In genomic region chr2:180000434-180000833, GRCh38 we compare ENCODE assay signal across 15 cellular contexts. TPM values are rescaled to one million over a fixed set of nuclear protein-coding genes. Genes with fewer than 3 reads are reported as not detected.
A peak's percentile ranks its signal among the peaks of the same experiment; 100 is the strongest.
DNase-seq lines count a peak whose midpoint lies in the region; ATAC-seq, FAIRE-seq and TF ChIP-seq lines count a peak whose summit lies in the region.
"Had no signal": no experiment of that assay in that cellular context is flagged by ENCODE, and none has a peak within 500 bp of the region (broad histone marks: within the 10 kb centered on the region; RNA-seq: fewer than 3 reads in every experiment).

No MANE protein-coding gene starts in this region.

- H3K27ac ChIP-seq in K562 (ENCODE audit: extremely low read depth, low read depth, low read length): no peak overlapping the region
- H3K27ac ChIP-seq: parathyroid adenoma, RWPE1, spleen had no signal

- no TSS peak for BruUV-seq in K562 (replicated peaks; lab: Mats Ljungman, UMichigan)

- no peaks in the 10 kb centered on the region for H3K9me3 Mint-ChIP-seq in activated CD8-positive, alpha-beta T cell treated with anti-CD3 and anti-CD28 coated beads for 36 hours
- H3K9me3 Mint-ChIP-seq in activated CD8-positive, alpha-beta T cell treated with anti-CD3 and anti-CD28 coated beads, Interleukin-2, amount 10 ng/mL, durations not matched to agents 7 days and 5 days (ENCODE audit: insufficient read depth): no peaks in the 10 kb centered on the region
- no peaks in the 10 kb centered on the region for H3K9me3 Mint-ChIP-seq in stimulated activated effector memory CD8-positive, alpha-beta T cell treated with anti-CD3 and anti-CD28 coated beads, Interleukin-12 subunit alpha, Interleukin-12 subunit beta, amount 100 ng/mL, for 72 hours
- H3K9me3 Mint-ChIP-seq: activated T-helper 2 cell treated with anti-CD3 and anti-CD28 coated beads, Interferon-gamma antibody, Interleukin-2, Interleukin-4, amounts not matched to agents 10 μg/mL and 5 μg/mL and 100 μg/mL, durations not matched to agents 14 hours and 24 hours and 36 hours; HFFc6 had no signal

- FAIRE-seq in K562 (lab: Jason Lieb, UNC): no peak

- DNase-seq in activated CD8-positive, alpha-beta T cell treated with anti-CD3 and anti-CD28 coated beads for 36 hours: no peak
- no peak for DNase-seq in activated CD8-positive, alpha-beta T cell treated with anti-CD3 and anti-CD28 coated beads, Interleukin-2, amount 10 ng/mL, durations not matched to agents 7 days and 5 days
- DNase-seq in K562 (ENCODE audit: extremely low read depth in 1 of 4, low spot score in 3 of 4) (peak in 1 of 4 experiments; percentile 34), D341Med (ENCODE audit: low spot score) (no peak)
- no peak for DNase-seq in stimulated activated effector memory CD8-positive, alpha-beta T cell treated with anti-CD3 and anti-CD28 coated beads, Interleukin-12 subunit alpha, Interleukin-12 subunit beta, amount 100 ng/mL, for 72 hours (ENCODE audit: low spot score in 2 of 2)
- DNase-seq: head of caudate nucleus, HFFc6, NCI-H526 treated with DMSO at 0.1 percent for 48 hours, spleen had no signal

- no peak overlapping the region for H3K27ac Mint-ChIP-seq in activated CD8-positive, alpha-beta T cell treated with anti-CD3 and anti-CD28 coated beads for 36 hours
- no peak overlapping the region for H3K27ac Mint-ChIP-seq in activated CD8-positive, alpha-beta T cell treated with anti-CD3 and anti-CD28 coated beads, Interleukin-2, amount 10 ng/mL, durations not matched to agents 7 days and 5 days
- H3K27ac Mint-ChIP-seq in stimulated activated effector memory CD8-positive, alpha-beta T cell treated with anti-CD3 and anti-CD28 coated beads, Interleukin-12 subunit alpha, Interleukin-12 subunit beta, amount 100 ng/mL, for 72 hours: no peak overlapping the region
- H3K27ac Mint-ChIP-seq: activated T-helper 2 cell treated with anti-CD3 and anti-CD28 coated beads, Interferon-gamma antibody, Interleukin-2, Interleukin-4, amounts not matched to agents 10 μg/mL and 5 μg/mL and 100 μg/mL, durations not matched to agents 14 hours and 24 hours and 36 hours; HFFc6 had no signal

- H3K9ac ChIP-seq in K562 (ENCODE audit: insufficient read depth in 1 of 2, low read depth in 2 of 2, low read length in 2 of 2): no peak overlapping the region
- H3K9ac ChIP-seq: parathyroid adenoma had no signal

- H3K4me1 ChIP-seq in K562 (replicated peaks in 1 of 2; ENCODE audit: control insufficient read depth in 2 of 2, insufficient read depth in 2 of 2, low read length in 2 of 2): peaks cover 0 to 18% of the 10 kb centered on the region in 2 experiments; a peak in 4 of 5 replicates
- H3K4me1 ChIP-seq: parathyroid adenoma had no signal

- peak; percentile 62 for ATAC-seq in activated CD8-positive, alpha-beta T cell treated with anti-CD3 and anti-CD28 coated beads for 36 hours
- no peak for ATAC-seq in activated CD8-positive, alpha-beta T cell treated with anti-CD3 and anti-CD28 coated beads, Interleukin-2, amount 10 ng/mL, durations not matched to agents 7 days and 5 days
- peak; percentile 56 for ATAC-seq in HG03432 (IDR thresholded peaks at IDR 0.05; ENCODE audit: unreplicated experiment)
- peak; percentile 60 for ATAC-seq in K562
- peak; percentile 85 for ATAC-seq in stimulated activated effector memory CD8-positive, alpha-beta T cell treated with anti-CD3 and anti-CD28 coated beads, Interleukin-12 subunit alpha, Interleukin-12 subunit beta, amount 100 ng/mL, for 72 hours
- no peak for ATAC-seq in GM21528 (IDR thresholded peaks at IDR 0.05; ENCODE audit: low FRiP score, unreplicated experiment)
- no peak for ATAC-seq in GM21515 (IDR thresholded peaks at IDR 0.05; ENCODE audit: unreplicated experiment)

- H3K27me3 ChIP-seq in K562 (ENCODE audit: control insufficient read depth in 2 of 2, insufficient read depth in 2 of 2, low read length in 2 of 2): no peaks in the 10 kb centered on the region
- H3K27me3 ChIP-seq: spleen had no signal

- in situ Hi-C loops in K562 (cut with MboI): no loop called here

- H2AFZ ChIP-seq in K562 (ENCODE audit: low read depth, low read length): no peak overlapping the region
- H2AFZ ChIP-seq: parathyroid adenoma had no signal

- H3K36me3 ChIP-seq in K562 (ENCODE audit: control insufficient read depth, insufficient read depth, low read length): peaks cover 23% of the 10 kb centered on the region

- H3K79me2 ChIP-seq in K562 (ENCODE audit: control insufficient read depth, insufficient read depth, low read length): peaks cover 99% of the 10 kb centered on the region

- intact Hi-C loops in activated CD8-positive, alpha-beta T cell treated with anti-CD3 and anti-CD28 coated beads for 36 hours (cut with micrococcal nuclease): no loop called here
- intact Hi-C loops in K562 (cut with micrococcal nuclease): loop anchor here (10.0 kb wide), 2 partner anchors 1526 to 1894 kb away; partner anchors contain the start of genes FKBP7 and ITPRID2

- no peaks in the 10 kb centered on the region for H3K9me1 ChIP-seq in K562 (ENCODE audit: control insufficient read depth, insufficient read depth, low read length)

- no peaks in the 10 kb centered on the region for H3K9me3 ChIP-seq in K562 (replicated peaks; ENCODE audit: control insufficient read depth, insufficient read depth, low read depth, low read length)
- H3K9me3 ChIP-seq: spleen had no signal

- H3K36me3 Mint-ChIP-seq in activated CD8-positive, alpha-beta T cell treated with anti-CD3 and anti-CD28 coated beads for 36 hours (ENCODE audit: low read depth): peaks cover 20% of the 10 kb centered on the region
- H3K36me3 Mint-ChIP-seq in activated CD8-positive, alpha-beta T cell treated with anti-CD3 and anti-CD28 coated beads, Interleukin-2, amount 10 ng/mL, durations not matched to agents 7 days and 5 days (ENCODE audit: low read depth): peaks cover 3% of the 10 kb centered on the region
- peaks cover 35% of the 10 kb centered on the region for H3K36me3 Mint-ChIP-seq in stimulated activated effector memory CD8-positive, alpha-beta T cell treated with anti-CD3 and anti-CD28 coated beads, Interleukin-12 subunit alpha, Interleukin-12 subunit beta, amount 100 ng/mL, for 72 hours

- POLR2A ChIA-PET in activated CD8-positive, alpha-beta T cell treated with anti-CD3 and anti-CD28 coated beads for 36 hours (lab: Charles Lee): no interaction called here
- POLR2A ChIA-PET in activated CD8-positive, alpha-beta T cell treated with anti-CD3 and anti-CD28 coated beads, Interleukin-2, amount 10 ng/mL, durations not matched to agents 7 days and 5 days (lab: Charles Lee): no interaction called here
- POLR2A ChIA-PET in K562 (lab: Yijun Ruan, JAX): interaction anchor here (1.3 kb wide), 1 partner anchor 22 kb away, joined by 3 read pairs; no protein-coding TSS in a partner anchor

- TF ChIP-seq POLR2A in K562 (conservative IDR thresholded peaks at IDR 0.05): no peak

- H3K4me1 Mint-ChIP-seq in activated CD8-positive, alpha-beta T cell treated with anti-CD3 and anti-CD28 coated beads for 36 hours (ENCODE audit: low read depth): peaks cover 71% of the 10 kb centered on the region
- peaks cover 17% of the 10 kb centered on the region for H3K4me1 Mint-ChIP-seq in activated CD8-positive, alpha-beta T cell treated with anti-CD3 and anti-CD28 coated beads, Interleukin-2, amount 10 ng/mL, durations not matched to agents 7 days and 5 days (ENCODE audit: low read depth)
- H3K4me1 Mint-ChIP-seq in stimulated activated effector memory CD8-positive, alpha-beta T cell treated with anti-CD3 and anti-CD28 coated beads, Interleukin-12 subunit alpha, Interleukin-12 subunit beta, amount 100 ng/mL, for 72 hours: peaks cover 40% of the 10 kb centered on the region

- H3K4me3 Mint-ChIP-seq in activated CD8-positive, alpha-beta T cell treated with anti-CD3 and anti-CD28 coated beads for 36 hours: no peak overlapping the region
- H3K4me3 Mint-ChIP-seq in activated CD8-positive, alpha-beta T cell treated with anti-CD3 and anti-CD28 coated beads, Interleukin-2, amount 10 ng/mL, durations not matched to agents 7 days and 5 days: no peak overlapping the region
- H3K4me3 Mint-ChIP-seq in stimulated activated effector memory CD8-positive, alpha-beta T cell treated with anti-CD3 and anti-CD28 coated beads, Interleukin-12 subunit alpha, Interleukin-12 subunit beta, amount 100 ng/mL, for 72 hours: no peak overlapping the region
- H3K4me3 Mint-ChIP-seq: HFFc6 had no signal

- CTCF ChIA-PET in activated CD8-positive, alpha-beta T cell treated with anti-CD3 and anti-CD28 coated beads for 36 hours (lab: Charles Lee): no interaction called here
- CTCF ChIA-PET in activated CD8-positive, alpha-beta T cell treated with anti-CD3 and anti-CD28 coated beads, Interleukin-2, amount 10 ng/mL, durations not matched to agents 7 days and 5 days (lab: Charles Lee): no interaction called here
- CTCF ChIA-PET in K562 (lab: Yijun Ruan, JAX; ENCODE audit: low intra/inter-chr PET ratio): no interaction called here

- TF ChIP-seq EP300 in K562 (IDR thresholded peaks at IDR 0.05; ENCODE audit: low read length): no peak

- no peak overlapping the region for H3K4me3 ChIP-seq in K562
- H3K4me3 ChIP-seq: spleen had no signal

- H3K27me3 Mint-ChIP-seq in activated CD8-positive, alpha-beta T cell treated with anti-CD3 and anti-CD28 coated beads for 36 hours: no peaks in the 10 kb centered on the region
- H3K27me3 Mint-ChIP-seq in activated CD8-positive, alpha-beta T cell treated with anti-CD3 and anti-CD28 coated beads, Interleukin-2, amount 10 ng/mL, durations not matched to agents 7 days and 5 days (ENCODE audit: low read depth): no peaks in the 10 kb centered on the region

- no peaks in the 10 kb centered on the region for H4K20me1 ChIP-seq in K562 (replicated peaks; ENCODE audit: control insufficient read depth, insufficient read depth, low read length)

- H3K4me2 ChIP-seq in K562 (ENCODE audit: insufficient read depth, low read length): no peak overlapping the region

- no peak for TF ChIP-seq RAD21 in K562 (CRISPR knock-in tag; conservative IDR thresholded peaks at IDR 0.05 in 1 of 2, IDR thresholded peaks at IDR 0.05 in 1 of 2)

- TF ChIP-seq CTCF in activated CD8-positive, alpha-beta T cell treated with anti-CD3 and anti-CD28 coated beads for 36 hours (IDR thresholded peaks at IDR 0.05): no peak
- no peak for TF ChIP-seq CTCF in K562 (IDR thresholded peaks at IDR 0.05 in 2 of 3, conservative IDR thresholded peaks at IDR 0.05 in 1 of 3; ENCODE audit: insufficient read depth in 2 of 3, low read depth in 1 of 3, low read length in 3 of 3)

RNA-seq across cellular contexts. Expression of gene CWC22, which starts 6.7 kb away (rescaled TPM):
- total RNA-seq in activated CD8-positive, alpha-beta T cell treated with anti-CD3 and anti-CD28 coated beads for 36 hours: 10 to 100 TPM; 23.4 to 23.9 TPM
- total RNA-seq in activated CD8-positive, alpha-beta T cell treated with anti-CD3 and anti-CD28 coated beads, Interleukin-2, amount 10 ng/mL, durations not matched to agents 7 days and 5 days: 10 to 100 TPM; 20.0 to 20.6 TPM
- total RNA-seq in K562 (2011; cell fraction: chromatin; rRNA removed; ENCODE audit: low replicate concordance): 5.2 and 22.7 TPM in 2 replicates
- 2.7 and 4.1 TPM in 2 replicates for total RNA-seq in K562 (2011; cell fraction: nucleolus; rRNA removed)
- total RNA-seq in K562 (2011; cell fraction: nucleoplasm; rRNA removed): 5.6 and 7.2 TPM in 2 replicates
- total RNA-seq in K562 (2014; rRNA removed) (30.2 and 30.9 TPM in 2 replicates), K562 (2014; rRNA removed; fragmentation: Illumina TruSeq; extraction: Trizol) (35.8 and 46.9 TPM in 2 replicates), K562 (2015; rRNA removed; fragmentation: Illumina TruSeq; extraction: Trizol) (32.5 and 37.7 TPM in 2 replicates), K562 (2021) (29.9 and 31.1 TPM in 2 replicates)
- polyA plus RNA-seq in K562 (2011; rRNA removed) (8.8 and 14.5 TPM in 2 replicates), K562 (2014; fragmentation: Illumina TruSeq; extraction: Trizol) (45.4 and 54.2 TPM in 2 replicates), K562 (2014; fragmentation: Nextera tagmentation; extraction: Ambion mirVana) (10 to 100 TPM; 40.6 to 53.9 TPM), K562 (2014; rRNA removed) (28.8 and 36.7 TPM in 2 replicates)
- 1.5 and 4.7 TPM in 2 replicates for polyA plus RNA-seq in K562 (2011; cell fraction: cytosol; rRNA removed)
- 8.5 and 10.7 TPM in 2 replicates for polyA plus RNA-seq in K562 (2011; cell fraction: nucleus; rRNA removed)
- polyA plus RNA-seq in K562 (2012): 21.4 and 33.8 TPM in 2 replicates
- polyA minus RNA-seq in K562 (2011; rRNA and poly(A)+ RNA removed): 22.4 and 25.1 TPM in 2 replicates
- polyA minus RNA-seq in K562 (2011; cell fraction: cytosol; rRNA and poly(A)+ RNA removed): 8.1 and 9.2 TPM in 2 replicates
- 7.5 and 16.7 TPM in 2 replicates for polyA minus RNA-seq in K562 (2011; cell fraction: nucleus; rRNA and poly(A)+ RNA removed)

Comparison
In these comparisons a context has a peak if more than half of its experiments do, and no peak if none do; other contexts are left out.
1. ATAC-seq: peak in activated CD8-positive, alpha-beta T cell treated with anti-CD3 and anti-CD28 coated beads for 36 hours (single experiment), HG03432 (single experiment), K562 (single experiment) and stimulated activated effector memory CD8-positive, alpha-beta T cell treated with anti-CD3 and anti-CD28 coated beads, Interleukin-12 subunit alpha, Interleukin-12 subunit beta, amount 100 ng/mL, for 72 hours (single experiment); none in activated CD8-positive, alpha-beta T cell treated with anti-CD3 and anti-CD28 coated beads, Interleukin-2, amount 10 ng/mL, durations not matched to agents 7 days and 5 days (single experiment), GM21528 (single experiment) and GM21515 (single experiment).